ENCODE assay signal across 10 cellular contexts in genomic region chr22:23522642-23523251, GRCh38. TPM values are rescaled to one million over a fixed set of nuclear protein-coding genes. Genes with fewer than 3 reads are reported as not detected.
A peak's percentile ranks its signal among the peaks of the same experiment; 100 is the strongest.
DNase-seq lines count a peak whose midpoint lies in the region; ATAC-seq and TF ChIP-seq lines count a peak whose summit lies in the region.
"Had no signal": no experiment of that assay in that cellular context is flagged by ENCODE, and none has a peak within 500 bp of the region (broad histone marks: within the 10 kb centered on the region; RNA-seq: fewer than 3 reads in every experiment).

No MANE protein-coding gene starts in this region.

- peaks cover 72% of the 10 kb centered on the region for H3K4me1 Mint-ChIP-seq in brain

- no peaks in the 10 kb centered on the region for H3K36me3 Mint-ChIP-seq in brain

- in situ Hi-C loops in KBM-7 (cut with MboI; ENCODE audit: low pct_unique_long_range_greater_than_20kb, low sequenced_read_pairs): no loop called here

- no peaks in the 10 kb centered on the region for H3K27me3 ChIP-seq in tibial nerve

- H3K27ac ChIP-seq in tibial nerve: peak overlapping the region; percentile 90 to 99 (median 94)

- H3K9me3 ChIP-seq in tibial nerve: no peaks in the 10 kb centered on the region

- peak; percentile 38 for DNase-seq in NCI-H345 (lab: John Stamatoyannopoulos, UW)
- DNase-seq in NCI-H345 treated with DMSO at 0.1 percent for 48 hours (lab: John Stamatoyannopoulos, UW; ENCODE audit: unreplicated experiment): no peak
- peak; percentile 77 for DNase-seq in left kidney (ENCODE audit: low read depth, low spot score)
- peak in 1 of 2 donors; percentile 30 for DNase-seq in tibial nerve (ENCODE audit: low spot score in 2 of 2)
- DNase-seq in activated effector memory CD4-positive, alpha-beta T cell treated with anti-CD3 and anti-CD28 coated beads, Interleukin-2, amount 50 U/mL, for 16 hours: no peak
- no peak for DNase-seq in KBM-7
- DNase-seq: activated CD4-positive, alpha-beta memory T cell treated with anti-CD3 and anti-CD28 coated beads, Interleukin-2, amount 10 ng/mL, durations not matched to agents 7 days and 5 days; CD4-positive, alpha-beta T cell had no signal

- H3K36me3 ChIP-seq in tibial nerve: no peaks in the 10 kb centered on the region

- H3K27me3 Mint-ChIP-seq in brain: no peaks in the 10 kb centered on the region

- peak overlapping the region in 3 of 5 experiments; percentile 52 to 76 (median 70) for H3K4me3 Mint-ChIP-seq in brain
- H3K4me3 Mint-ChIP-seq: activated CD4-positive, alpha-beta memory T cell treated with anti-CD3 and anti-CD28 coated beads, Interleukin-2, amount 10 ng/mL, durations not matched to agents 7 days and 5 days had no signal

- 8 to 10% methylated on average over 37 of the region's 37 CpGs for WGBS in tibial nerve, 2 donors

- ATAC-seq in GM18868 (IDR thresholded peaks at IDR 0.05; ENCODE audit: unreplicated experiment): no peak

- H3K27ac Mint-ChIP-seq in brain: peak overlapping the region; percentile 93 to 100 (median 97)
- H3K27ac Mint-ChIP-seq: activated CD4-positive, alpha-beta memory T cell treated with anti-CD3 and anti-CD28 coated beads, Interleukin-2, amount 10 ng/mL, durations not matched to agents 7 days and 5 days; CD4-positive, alpha-beta T cell had no signal

- peaks cover 0 to 60% (median 24%) of the 10 kb centered on the region in 4 donors for H3K4me1 ChIP-seq in tibial nerve

- no peak for TF ChIP-seq CTCF in brain (conservative IDR thresholded peaks at IDR 0.05)
- no peak for TF ChIP-seq CTCF in tibial nerve (IDR thresholded peaks at IDR 0.05)

- no peak for TF ChIP-seq EP300 in tibial nerve (IDR thresholded peaks at IDR 0.05)

- H3K4me3 ChIP-seq in tibial nerve: peak overlapping the region in 2 of 4 donors; percentile 13 to 54

- peaks cover 0 to 14% (median 0%) of the 10 kb centered on the region in 5 experiments for H3K9me3 Mint-ChIP-seq in brain
- H3K9me3 Mint-ChIP-seq: activated CD4-positive, alpha-beta memory T cell treated with anti-CD3 and anti-CD28 coated beads, Interleukin-2, amount 10 ng/mL, durations not matched to agents 7 days and 5 days; CD4-positive, alpha-beta T cell had no signal

- TF ChIP-seq POLR2A in tibial nerve (IDR thresholded peaks at IDR 0.05): no peak

RNA-seq across cellular contexts. Expression of gene IGLL1, which starts 57.3 kb away (rescaled TPM):
- polyA plus RNA-seq in brain (ENCODE audit: insufficient read depth, low read depth, low replicate concordance): not detected
- not detected for total RNA-seq in tibial nerve
- total RNA-seq: CD4-positive, alpha-beta T cell had no signal

Comparison
In these comparisons a context has a peak if more than half of its experiments do, and no peak if none do; other contexts are left out.
1. DNase-seq: peak in NCI-H345 (single experiment) and left kidney (single experiment); none in NCI-H345 treated with DMSO at 0.1 percent for 48 hours (single experiment), activated effector memory CD4-positive, alpha-beta T cell treated with anti-CD3 and anti-CD28 coated beads, Interleukin-2, amount 50 U/mL, for 16 hours (single experiment) and KBM-7 (single experiment).